In the genomic region with DNA sequence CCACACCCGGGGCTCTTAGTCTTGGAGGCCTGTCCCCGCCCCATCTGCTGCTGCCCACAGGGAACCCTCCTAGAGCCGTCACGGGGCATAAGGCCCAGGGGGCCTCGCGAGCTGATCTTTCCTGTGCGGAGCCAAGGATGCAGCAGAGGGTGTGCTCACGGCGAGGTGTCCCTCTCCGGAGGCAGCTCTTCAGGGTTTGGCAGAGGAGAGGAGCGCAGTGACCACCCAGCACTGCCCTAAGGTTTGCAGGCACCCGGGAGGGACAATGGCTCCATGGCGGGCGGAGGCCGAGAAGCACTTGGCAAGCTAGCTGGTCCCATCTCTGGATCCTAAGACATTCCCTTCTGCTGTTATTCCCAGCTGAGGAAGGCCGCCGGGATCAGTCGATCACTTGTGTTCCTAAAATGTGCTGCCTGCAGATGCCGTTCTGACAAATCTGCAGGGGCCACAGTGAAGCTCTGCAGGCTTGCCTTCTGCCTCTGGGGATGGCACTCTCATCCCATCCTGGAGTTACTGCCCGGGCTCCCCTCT, we compare ENCODE assay signal across 19 cellular contexts. TPM values are rescaled to one million over a fixed set of nuclear protein-coding genes. Genes with fewer than 3 reads are reported as not detected.
A peak's percentile ranks its signal among the peaks of the same experiment; 100 is the strongest.
DNase-seq lines count a peak whose midpoint lies in the region; ATAC-seq, FAIRE-seq and TF ChIP-seq lines count a peak whose summit lies in the region.
"Had no signal": no experiment of that assay in that cellular context is flagged by ENCODE, and none has a peak within 500 bp of the region (broad histone marks: within the 10 kb centered on the region; RNA-seq: fewer than 3 reads in every experiment).

No MANE protein-coding gene starts in this region.

- H3K4me1 Mint-ChIP-seq in osteocyte (ENCODE audit: unreplicated experiment) = peaks cover 8% of the 10 kb centered on the region

- no peaks in the 10 kb centered on the region for H3K9me3 ChIP-seq in HepG2 (ENCODE audit: low read length)
- H3K9me3 ChIP-seq in right lobe of liver = no peaks in the 10 kb centered on the region
- H3K9me3 ChIP-seq: SJCRH30 had no signal

- CTCF ChIA-PET in HepG2 (lab: Yijun Ruan, JAX; ENCODE audit: low intra/inter-chr PET ratio, low total read pairs) = no interaction called here

- H2AFZ ChIP-seq in HepG2 (ENCODE audit: low read length) = no peak overlapping the region
- H2AFZ ChIP-seq: PC-9 had no signal

- no peak overlapping the region for H3K4me3 Mint-ChIP-seq in osteocyte (ENCODE audit: unreplicated experiment)

- intact Hi-C loops in HepG2 (cut with micrococcal nuclease; ENCODE audit: unreplicated experiment) = loop anchor here (1.0 kb wide), 1 partner anchor 9 kb away; no protein-coding TSS in a partner anchor
- intact Hi-C loops in right lobe of liver (cut with DNase I) = no loop called here

- H3K9me3 Mint-ChIP-seq in osteocyte (ENCODE audit: unreplicated experiment) = no peaks in the 10 kb centered on the region

- in situ Hi-C loops in HepG2 (cut with HindIII; ENCODE audit: extremely low pct_ligation_motif_present, low pct_unique_long_range_greater_than_20kb) = no loop called here

- TF ChIP-seq EP300 in HepG2 (IDR thresholded peaks at IDR 0.05; ENCODE audit: low read depth in 2 of 2, low read length in 2 of 2) = no peak
- TF ChIP-seq EP300 in HepG2 (CRISPR knock-in tag; IDR thresholded peaks at IDR 0.05; ENCODE audit: borderline replicate concordance) = no peak

- no peaks in the 10 kb centered on the region for H3K27me3 ChIP-seq in HepG2 (ENCODE audit: control insufficient read depth in 1 of 2, insufficient read depth in 2 of 2, low read length in 2 of 2)
- no peaks in the 10 kb centered on the region for H3K27me3 ChIP-seq in right lobe of liver
- H3K27me3 ChIP-seq: SJCRH30 had no signal

- TF ChIP-seq RAD21 in HepG2 (CRISPR knock-in tag; IDR thresholded peaks at IDR 0.05) = no peak

- POLR2A ChIA-PET in HepG2 (lab: Yijun Ruan, JAX) = interaction anchor here (1.3 to 5.8 kb wide), 2 partner anchors 9 to 98 kb away, joined by 4 to 92 read pairs; no protein-coding TSS in a partner anchor

- no peak for ATAC-seq in HepG2
- ATAC-seq in right lobe of liver = no peak
- no peak for ATAC-seq in HG03108 (IDR thresholded peaks at IDR 0.05; ENCODE audit: unreplicated experiment)

- no peak for FAIRE-seq in HepG2 (lab: Jason Lieb, UNC)
- FAIRE-seq: H54 had no signal

- TF ChIP-seq POLR2A in HepG2 (IDR thresholded peaks at IDR 0.05; ENCODE audit: insufficient read depth in 1 of 2, low read depth in 2 of 2, low read length in 2 of 2) (no peak), right lobe of liver (IDR thresholded peaks at IDR 0.05) (no peak)

- H3K36me3 ChIP-seq in HepG2 (replicated peaks in 1 of 2; ENCODE audit: control insufficient read depth in 1 of 2, insufficient read depth in 2 of 2, low read length in 2 of 2) (no peaks in the 10 kb centered on the region), right lobe of liver (no peaks in the 10 kb centered on the region)
- H3K36me3 ChIP-seq: SJCRH30 had no signal

- no peak for DNase-seq in HepG2 (ENCODE audit: low spot score)
- no peak for DNase-seq in right lobe of liver
- DNase-seq in ecto neural progenitor cell (ENCODE audit: low spot score) = peak; percentile 33
- peak; percentile 81 for DNase-seq in osteocyte (ENCODE audit: extremely low spot score, unreplicated experiment)
- DNase-seq in NCI-H1092 treated with DMSO at 0.1 percent for 48 hours (lab: John Stamatoyannopoulos, UW) = no peak
- no peak for DNase-seq in COLO668 (lab: John Stamatoyannopoulos, UW; ENCODE audit: unreplicated experiment)
- DNase-seq: DMS79 treated with DMSO at 0.1 percent for 48 hours, NCI-H1417 treated with DMSO at 0.1 percent for 48 hours, NCI-H187 treated with DMSO at 0.1 percent for 48 hours, NCI-H345, NCI-H524 treated with DMSO at 0.1 percent for 48 hours, PC-9, SJCRH30 had no signal

- peaks cover 6% of the 10 kb centered on the region for H3K27me3 Mint-ChIP-seq in osteocyte (ENCODE audit: unreplicated experiment)

- no peaks in the 10 kb centered on the region for H4K20me1 ChIP-seq in HepG2 (ENCODE audit: insufficient read depth, low read length)

- TF ChIP-seq CTCF in HepG2 (CRISPR knock-in tag; IDR thresholded peaks at IDR 0.05) (no peak), right lobe of liver (IDR thresholded peaks at IDR 0.05) (no peak), osteocyte (IDR thresholded peaks at IDR 0.05) (no peak)

- WGBS in HepG2 (ENCODE audit: low lambda C conversion rate) = 90% methylated on average over 7 of the region's 20 CpGs
- WGBS in right lobe of liver (ENCODE audit: insufficient coverage, low coverage, low lambda C conversion rate, missing lambda C conversion rate) = 88% methylated on average over 8 of the region's 20 CpGs

- H3K36me3 Mint-ChIP-seq in osteocyte (ENCODE audit: unreplicated experiment) = no peaks in the 10 kb centered on the region

- H3K4me3 ChIP-seq in HepG2 (replicated peaks in 1 of 3; ENCODE audit: insufficient read depth in 1 of 3, low read depth in 2 of 3, low read length in 3 of 3) = no peak overlapping the region
- no peak overlapping the region for H3K4me3 ChIP-seq in right lobe of liver
- H3K4me3 ChIP-seq: PC-9, SJCRH30 had no signal

- H3K9ac ChIP-seq in HepG2 (ENCODE audit: insufficient read depth, low read depth, low read length) = peak overlapping the region; percentile 19; the same call in 1 of the 2 replicates
- H3K9ac ChIP-seq: KMS-11 had no signal

- peaks cover 99% of the 10 kb centered on the region for H3K4me1 ChIP-seq in HepG2 (ENCODE audit: insufficient read depth, low read length)
- peaks cover 0 to 3% (median 0%) of the 10 kb centered on the region in 4 donors for H3K4me1 ChIP-seq in right lobe of liver
- H3K4me1 ChIP-seq: SJCRH30 had no signal

- H3K27ac ChIP-seq in HepG2 (ENCODE audit: extremely low read length, insufficient read depth, low read length) (peak overlapping the region; percentile 64), right lobe of liver (peak overlapping the region in 1 of 3 donors; percentile 18)
- H3K27ac ChIP-seq: C4-2B, KMS-11, PC-9, RWPE1, SJCRH30 had no signal

- no TSS peak for BruUV-seq in HepG2 (replicated peaks; lab: Mats Ljungman, UMichigan)

- H3K27ac Mint-ChIP-seq in osteocyte (ENCODE audit: unreplicated experiment) = no peak overlapping the region

- no peak overlapping the region for H3K4me2 ChIP-seq in HepG2 (ENCODE audit: low read depth, low read length)
- H3K4me2 ChIP-seq: KMS-11, PC-9 had no signal

- H3K79me2 ChIP-seq in HepG2 (ENCODE audit: insufficient read depth, low read length) = no peaks in the 10 kb centered on the region

TF ChIP-seq in HepG2, 621 proteins besides CTCF, POLR2A, EP300 and RAD21 (continues in another document):
- TF ChIP-seq IKZF1 (IDR thresholded peaks at IDR 0.05) (no peak), ZFAT (CRISPR knock-in tag; conservative IDR thresholded peaks at IDR 0.05) (no peak), ATF2 (CRISPR knock-in tag; IDR thresholded peaks at IDR 0.05) (no peak), ZGPAT (CRISPR knock-in tag; IDR thresholded peaks at IDR 0.05) (no peak), MIER3 (CRISPR knock-in tag; IDR thresholded peaks at IDR 0.05; ENCODE audit: borderline replicate concordance) (no peak)

RNA-seq across cellular contexts. Expression of gene PCSK6, which starts 47.4 kb away (rescaled TPM):
- 42.5 and 56.5 TPM in 2 replicates for total RNA-seq in HepG2 (2016; rRNA removed; fragmentation: Illumina TruSeq; extraction: Trizol)
- total RNA-seq in HepG2 (2016; cell fraction: cytosol; rRNA removed; fragmentation: Illumina TruSeq; extraction: Trizol; ENCODE audit: low read depth) = 71.9 and 81.0 TPM in 2 replicates
- total RNA-seq in HepG2 (2016; cell fraction: insoluble cytoplasmic fraction; rRNA removed; fragmentation: Illumina TruSeq; extraction: Trizol) = 34.4 and 55.2 TPM in 2 replicates
- total RNA-seq in HepG2 (2016; cell fraction: membrane; rRNA removed; fragmentation: Illumina TruSeq; extraction: Trizol) = 69.6 and 77.5 TPM in 2 replicates
- 66.0 and 74.7 TPM in 2 replicates for total RNA-seq in HepG2 (2016; cell fraction: nucleus; rRNA removed; fragmentation: Illumina TruSeq; extraction: Trizol)
- polyA plus RNA-seq in HepG2 (2011; rRNA removed) = 155 and 208 TPM in 2 replicates
- 113 and 150 TPM in 2 replicates for polyA plus RNA-seq in HepG2 (2011; cell fraction: cytosol; rRNA removed)
- polyA plus RNA-seq in HepG2 (2011; cell fraction: nucleus; rRNA removed) = 207 and 256 TPM in 2 replicates
- polyA plus RNA-seq in HepG2 (2012) = 61.3 and 94.3 TPM in 2 replicates
- polyA plus RNA-seq in HepG2 (2016; cell fraction: cytosol; fragmentation: Illumina TruSeq; extraction: Trizol; ENCODE audit: low read depth) = 28.0 and 30.8 TPM in 2 replicates
- polyA plus RNA-seq in HepG2 (2016; cell fraction: insoluble cytoplasmic fraction; fragmentation: Illumina TruSeq; extraction: Trizol; ENCODE audit: low read depth) = 34.4 and 44.9 TPM in 2 replicates
- polyA plus RNA-seq in HepG2 (2016; cell fraction: membrane; fragmentation: Illumina TruSeq; extraction: Trizol; ENCODE audit: low read depth) = 53.8 and 67.9 TPM in 2 replicates
- polyA plus RNA-seq in HepG2 (2016; cell fraction: nucleus; fragmentation: Illumina TruSeq; extraction: Trizol; ENCODE audit: insufficient read depth, low read depth) = 84.3 and 88.3 TPM in 2 replicates
- polyA minus RNA-seq in HepG2 (2011; rRNA and poly(A)+ RNA removed; ENCODE audit: low replicate concordance) = 65.0 and 447 TPM in 2 replicates
- polyA minus RNA-seq in HepG2 (2011; cell fraction: cytosol; rRNA and poly(A)+ RNA removed) = 126 and 149 TPM in 2 replicates
- polyA minus RNA-seq in HepG2 (2011; cell fraction: nucleus; rRNA and poly(A)+ RNA removed) = 126 and 142 TPM in 2 replicates
- total RNA-seq in right lobe of liver = 100 to 1,000 TPM; 165 to 218 (median 207) TPM
- 0.43 and 0.55 TPM in 2 replicates for total RNA-seq in osteocyte
- total RNA-seq: M059J had no signal

Comparison
In these comparisons a context has a peak if more than half of its experiments do, and no peak if none do; other contexts are left out.
1. DNase-seq: peak in ecto neural progenitor cell (single experiment) and osteocyte (single experiment); none in HepG2 (single experiment), right lobe of liver (0 of 3), NCI-H1092 treated with DMSO at 0.1 percent for 48 hours (single experiment) and COLO668 (single experiment).
2. RNA of gene PCSK6, which starts 47.4 kb away (total RNA-seq): 165 to 218 TPM in right lobe of liver and 34.4 to 81.0 TPM in HepG2; 0.43 to 0.55 TPM in osteocyte; every median in the first group is over 10 times any median in the second.